In the genomic region with DNA sequence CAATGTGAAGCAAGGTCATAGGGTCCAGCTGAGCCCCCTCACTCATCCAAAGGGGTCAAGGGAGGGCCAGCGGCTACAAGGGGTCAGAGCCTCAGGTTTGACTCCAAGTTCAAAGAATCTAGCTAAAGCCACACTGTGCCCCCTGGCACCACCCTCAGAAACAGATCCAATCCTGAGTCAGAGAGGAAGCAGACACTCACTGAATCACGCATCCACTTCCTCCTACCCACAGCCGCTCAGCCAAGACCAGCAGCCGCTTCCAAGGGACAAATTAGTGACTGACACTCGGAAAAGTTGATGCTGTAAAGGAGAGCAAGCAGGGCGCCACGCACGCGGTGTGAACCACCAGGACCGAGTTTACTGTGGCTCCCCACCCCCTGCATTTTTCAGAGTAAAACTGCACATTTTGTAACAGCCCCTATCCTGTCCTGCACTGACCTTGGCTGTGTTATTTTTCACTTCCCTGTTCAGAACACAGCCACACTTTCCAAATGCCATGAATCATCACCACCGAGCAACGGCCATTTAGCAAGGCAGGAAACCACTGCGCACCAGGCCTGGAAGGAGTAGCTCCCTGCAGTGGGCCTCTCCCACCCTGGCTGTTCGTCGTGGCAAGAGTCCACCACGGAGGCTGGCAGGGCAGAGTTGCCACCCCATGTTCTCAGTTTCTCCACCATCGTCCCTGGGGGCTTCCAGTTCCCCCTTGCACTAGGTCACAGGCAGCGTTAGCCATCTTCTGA, we compare ENCODE assay signal across 9 cellular contexts.
A peak's percentile ranks its signal among the peaks of the same experiment; 100 is the strongest.
DNase-seq lines count a peak whose midpoint lies in the region; ATAC-seq, FAIRE-seq and TF ChIP-seq lines count a peak whose summit lies in the region.
"Had no signal": no experiment of that assay in that cellular context is flagged by ENCODE, and none has a peak within 500 bp of the region (broad histone marks: within the 10 kb centered on the region; RNA-seq: fewer than 3 reads in every experiment).

No MANE protein-coding gene starts in this region.

- H3K27me3 Mint-ChIP-seq in T-helper 2 cell treated with Interferon-gamma antibody and Interleukin-4, amounts not matched to agents 5 μg/mL and 100 μg/mL, for 36 hours (ENCODE audit: low read depth) = no peaks in the 10 kb centered on the region

- DNase-seq in GM13977 (ENCODE audit: low spot score) = peak; percentile 53
- peak; percentile 92 for DNase-seq in T-helper 2 cell treated with Interferon-gamma antibody and Interleukin-4, amounts not matched to agents 5 μg/mL and 100 μg/mL, for 36 hours (ENCODE audit: low spot score)
- DNase-seq in anterior cingulate cortex (lab: John Stamatoyannopoulos, UW) = peak in 32 of 58 donors; percentile 15 to 74 (median 44)
- DNase-seq in iris pigment epithelial cell (ENCODE audit: low read depth) = peak; percentile 99
- DNase-seq in stimulated activated CD4-positive, alpha-beta T cell treated with anti-CD3 and anti-CD28 coated beads, Interleukin-12 subunit alpha, Interleukin-12 subunit beta, amount 100 ng/mL, for 48 hours (ENCODE audit: low read depth in 2 of 3, low spot score in 1 of 3) = peak; percentile 72 to 87 (median 78)
- no peak for DNase-seq in D721Med (ENCODE audit: insufficient read length, low spot score)
- no peak for DNase-seq in middle frontal gyrus (ENCODE audit: extremely low spot score, low spot score)

- peak; percentile 36 for ATAC-seq in HG03159 (IDR thresholded peaks at IDR 0.05; ENCODE audit: unreplicated experiment)

- in situ Hi-C loops in GM13977 (cut with MboI; ENCODE audit: low pct_unique_long_range_greater_than_20kb, low sequenced_read_pairs, unreplicated experiment) = no loop called here

- H3K27ac Mint-ChIP-seq in T-helper 2 cell treated with Interferon-gamma antibody and Interleukin-4, amounts not matched to agents 5 μg/mL and 100 μg/mL, for 36 hours = peak overlapping the region; percentile 98

- H3K4me1 Mint-ChIP-seq in T-helper 2 cell treated with Interferon-gamma antibody and Interleukin-4, amounts not matched to agents 5 μg/mL and 100 μg/mL, for 36 hours (ENCODE audit: low read depth) = peaks cover 66% of the 10 kb centered on the region

- H3K36me3 Mint-ChIP-seq in T-helper 2 cell treated with Interferon-gamma antibody and Interleukin-4, amounts not matched to agents 5 μg/mL and 100 μg/mL, for 36 hours (ENCODE audit: low read depth) = peaks cover 3% of the 10 kb centered on the region

- TF ChIP-seq CTCF in GM13977 (IDR thresholded peaks at IDR 0.05; ENCODE audit: extremely low read depth, insufficient read depth, missing control alignments) (no peak), D721Med (IDR thresholded peaks at IDR 0.05; ENCODE audit: insufficient read depth, missing control alignments) (no peak)

- H3K4me3 Mint-ChIP-seq in T-helper 2 cell treated with Interferon-gamma antibody and Interleukin-4, amounts not matched to agents 5 μg/mL and 100 μg/mL, for 36 hours = peak overlapping the region; percentile 68

- FAIRE-seq in D721Med (lab: Jason Lieb, UNC) = no peak
- FAIRE-seq: endometrium had no signal

- H3K9me3 Mint-ChIP-seq in T-helper 2 cell treated with Interferon-gamma antibody and Interleukin-4, amounts not matched to agents 5 μg/mL and 100 μg/mL, for 36 hours = peaks cover 3% of the 10 kb centered on the region

Comparison
In these comparisons a context has a peak if more than half of its experiments do, and no peak if none do; other contexts are left out.
1. DNase-seq: peak in GM13977 (single experiment), T-helper 2 cell treated with Interferon-gamma antibody and Interleukin-4, amounts not matched to agents 5 μg/mL and 100 μg/mL, for 36 hours (single experiment), anterior cingulate cortex (32 of 58), iris pigment epithelial cell (single experiment) and stimulated activated CD4-positive, alpha-beta T cell treated with anti-CD3 and anti-CD28 coated beads, Interleukin-12 subunit alpha, Interleukin-12 subunit beta, amount 100 ng/mL, for 48 hours (3 of 3); none in D721Med (single experiment) and middle frontal gyrus (single experiment).